ENCODE assay signal across 25 cellular contexts in genomic region chr10:20287951-20288350, GRCh38.
"Had no signal": no experiment of that assay in that cellular context is flagged by ENCODE, and none has a peak within 500 bp of the region (broad histone marks: within the 10 kb centered on the region; RNA-seq: fewer than 3 reads in every experiment).

No MANE protein-coding gene starts in this region.

- H3K9me3 ChIP-seq: esophagus squamous epithelium, gastroesophageal sphincter, psoas muscle, stomach, transverse colon, vagina had no signal

- FAIRE-seq: astrocyte, bronchial epithelial cell had no signal

- DNase-seq: activated CD8-positive, alpha-beta memory T cell treated with anti-CD3 and anti-CD28 coated beads for 24 hours; activated CD8-positive, alpha-beta memory T cell treated with anti-CD3 and anti-CD28 coated beads, Interleukin-2, amount 50 U/mL, for 48 hours; activated effector memory CD4-positive, alpha-beta T cell treated with anti-CD3 and anti-CD28 coated beads, Interleukin-2, amount 50 U/mL, for 16 hours; activated naive CD4-positive, alpha-beta T cell treated with anti-CD3 and anti-CD28 coated beads, Interleukin-2, amount 50 U/mL, for 16 hours; cerebellar nuclear complex; endodermal cell; esophagus squamous epithelium; left lung; naive thymus-derived CD8-positive, alpha-beta T cell; psoas muscle; right cardiac atrium; stimulated activated CD4-positive, alpha-beta T cell treated with anti-CD3 and anti-CD28 coated beads, Interleukin-1b, Interleukin-23, amount 100 ng/mL, for 48 hours; stomach; T-helper 9 cell; transverse colon had no signal

- H3K4me3 ChIP-seq: coronary artery, esophagus squamous epithelium, gastroesophageal sphincter, left lung, lung, neural progenitor cell, psoas muscle, skin epidermis, stomach, transverse colon, vagina had no signal

- H3K9me3 Mint-ChIP-seq: stimulated activated memory B cell treated with anti-CD40 and anti-IgM and Interleukin-4, amounts not matched to agents 10 μg/mL and 1 μg/mL and 100 μg/mL, for 72 hours had no signal

- H3K27me3 Mint-ChIP-seq: naive thymus-derived CD8-positive, alpha-beta T cell; stimulated activated memory B cell treated with anti-CD40 and anti-IgM and Interleukin-4, amounts not matched to agents 10 μg/mL and 1 μg/mL and 100 μg/mL, for 72 hours had no signal

- H3K4me1 ChIP-seq: esophagus squamous epithelium, left lung, neural progenitor cell, psoas muscle, transverse colon, vagina had no signal

- H3K27ac Mint-ChIP-seq: endodermal cell; naive thymus-derived CD8-positive, alpha-beta T cell; neural progenitor cell; stimulated activated memory B cell treated with anti-CD40 and anti-IgM and Interleukin-4, amounts not matched to agents 10 μg/mL and 1 μg/mL and 100 μg/mL, for 72 hours had no signal

- ATAC-seq: gastroesophageal sphincter; left lung; naive thymus-derived CD8-positive, alpha-beta T cell; psoas muscle; right cardiac atrium; stimulated activated memory B cell treated with anti-CD40 and anti-IgM and Interleukin-4, amounts not matched to agents 10 μg/mL and 1 μg/mL and 100 μg/mL, for 72 hours; WTC11 had no signal

- H3K36me3 ChIP-seq: esophagus squamous epithelium, gastroesophageal sphincter, left lung, neural progenitor cell, stomach, transverse colon, vagina had no signal

- H3K36me3 Mint-ChIP-seq: naive thymus-derived CD8-positive, alpha-beta T cell; stimulated activated memory B cell treated with anti-CD40 and anti-IgM and Interleukin-4, amounts not matched to agents 10 μg/mL and 1 μg/mL and 100 μg/mL, for 72 hours had no signal

- H3K27me3 ChIP-seq: esophagus squamous epithelium, gastroesophageal sphincter, left lung, neural progenitor cell, stomach, transverse colon, vagina had no signal

- H3K4me3 Mint-ChIP-seq: endodermal cell; naive thymus-derived CD8-positive, alpha-beta T cell; neural progenitor cell; stimulated activated memory B cell treated with anti-CD40 and anti-IgM and Interleukin-4, amounts not matched to agents 10 μg/mL and 1 μg/mL and 100 μg/mL, for 72 hours; WTC11 had no signal

- H3K4me1 Mint-ChIP-seq: endodermal cell; naive thymus-derived CD8-positive, alpha-beta T cell; stimulated activated memory B cell treated with anti-CD40 and anti-IgM and Interleukin-4, amounts not matched to agents 10 μg/mL and 1 μg/mL and 100 μg/mL, for 72 hours had no signal
